Comparison of ENCODE assay signal across 9 cellular contexts in genomic region chr19:11383706-11384048, GRCh38. TPM values are rescaled to one million over a fixed set of nuclear protein-coding genes. Genes with fewer than 3 reads are reported as not detected.
DNase-seq lines count a peak whose midpoint lies in the region; ATAC-seq and TF ChIP-seq lines count a peak whose summit lies in the region.
"Had no signal": no experiment of that assay in that cellular context is flagged by ENCODE, and none has a peak within 500 bp of the region (broad histone marks: within the 10 kb centered on the region; RNA-seq: fewer than 3 reads in every experiment).

No MANE protein-coding gene starts in this region.

- H3K4me3 ChIP-seq in cardiac muscle cell (peak overlapping the region; percentile 54), coronary artery (peak overlapping the region; percentile 65), mucosa of rectum (ENCODE audit: low read length in 2 of 2) (peak overlapping the region; percentile 37 to 50), upper lobe of right lung (peak overlapping the region; percentile 57)

- ATAC-seq in Right ventricle myocardium superior (ENCODE audit: poor library complexity) (no peak), upper lobe of right lung (no peak), GM18520 (IDR thresholded peaks at IDR 0.05; ENCODE audit: unreplicated experiment) (no peak)

- DNase-seq in cardiac muscle cell (ENCODE audit: low read depth in 1 of 2, low spot score in 1 of 2), result peak in 1 of 2 donors; percentile 25
- no peak for DNase-seq in Right ventricle myocardium superior
- DNase-seq in coronary artery (ENCODE audit: low spot score), result no peak
- no peak for DNase-seq in upper lobe of right lung
- no peak for DNase-seq in activated CD4-positive, alpha-beta T cell treated with anti-CD3 and anti-CD28 coated beads, Interleukin-2, amount 10 ng/mL, durations not matched to agents 7 days and 5 days
- DNase-seq in NOMO-1 treated with dmso at 0.1 percent for 144 hours (lab: John Stamatoyannopoulos, UW; ENCODE audit: unreplicated experiment), result no peak

- H3K27me3 Mint-ChIP-seq in activated CD4-positive, alpha-beta T cell treated with anti-CD3 and anti-CD28 coated beads, Interleukin-2, amount 10 ng/mL, durations not matched to agents 7 days and 5 days, result peaks cover 24% of the 10 kb centered on the region

- H3K4me3 Mint-ChIP-seq in activated CD4-positive, alpha-beta T cell treated with anti-CD3 and anti-CD28 coated beads, Interleukin-2, amount 10 ng/mL, durations not matched to agents 7 days and 5 days, result no peak overlapping the region

- no peaks in the 10 kb centered on the region for H3K9me3 ChIP-seq in cardiac muscle cell (ENCODE audit: low read depth)
- H3K9me3 ChIP-seq in mucosa of rectum (ENCODE audit: control insufficient read depth in 2 of 2, low read length in 2 of 2), result no peaks in the 10 kb centered on the region
- H3K9me3 ChIP-seq in upper lobe of right lung, result no peaks in the 10 kb centered on the region

- POLR2A ChIA-PET in activated CD4-positive, alpha-beta T cell treated with anti-CD3 and anti-CD28 coated beads, Interleukin-2, amount 10 ng/mL, durations not matched to agents 7 days and 5 days (lab: Charles Lee), result interaction anchor here (0.6 kb wide), 1 partner anchor 108 kb away, joined by 3 read pairs; no protein-coding TSS in a partner anchor

- TF ChIP-seq CTCF in cardiac muscle cell (IDR thresholded peaks at IDR 0.05; ENCODE audit: low read depth, low read length) (no peak), coronary artery (IDR thresholded peaks at IDR 0.05) (no peak), upper lobe of right lung (IDR thresholded peaks at IDR 0.05) (no peak)

- peaks cover 4% of the 10 kb centered on the region for H3K36me3 Mint-ChIP-seq in activated CD4-positive, alpha-beta T cell treated with anti-CD3 and anti-CD28 coated beads, Interleukin-2, amount 10 ng/mL, durations not matched to agents 7 days and 5 days (ENCODE audit: low read depth)
- H3K36me3 Mint-ChIP-seq: CD4-positive, CD25-positive, alpha-beta regulatory T cell had no signal

- intact Hi-C loops in Right ventricle myocardium superior (cut with DNase I), result loop anchor here (10.0 kb wide), 2 partner anchors 51 to 89 kb away; partner anchors contain the start of genes ODAD3, PRKCSH and TSPAN16
- intact Hi-C loops in upper lobe of right lung (cut with DNase I), result no loop called here

- H3K4me1 Mint-ChIP-seq in activated CD4-positive, alpha-beta T cell treated with anti-CD3 and anti-CD28 coated beads, Interleukin-2, amount 10 ng/mL, durations not matched to agents 7 days and 5 days, result peaks cover 35% of the 10 kb centered on the region

- H3K27me3 ChIP-seq in cardiac muscle cell (no peaks in the 10 kb centered on the region), mucosa of rectum (ENCODE audit: control insufficient read depth in 2 of 2, insufficient read depth in 2 of 2, low read length in 2 of 2) (peaks cover 0 to 3% of the 10 kb centered on the region in 2 donors), upper lobe of right lung (no peaks in the 10 kb centered on the region)

- H3K27ac ChIP-seq in cardiac muscle cell (peak overlapping the region; percentile 64), coronary artery (peak overlapping the region in 1 of 2 donors; percentile 41), mucosa of rectum (ENCODE audit: low read depth in 2 of 2, low read length in 2 of 2) (no peak overlapping the region), upper lobe of right lung (peak overlapping the region; percentile 59)

- H3K36me3 ChIP-seq in cardiac muscle cell (no peaks in the 10 kb centered on the region), mucosa of rectum (ENCODE audit: control insufficient read depth in 2 of 2, insufficient read depth in 2 of 2, low read length in 2 of 2) (no peaks in the 10 kb centered on the region), upper lobe of right lung (no peaks in the 10 kb centered on the region)

- H3K9me3 Mint-ChIP-seq in activated CD4-positive, alpha-beta T cell treated with anti-CD3 and anti-CD28 coated beads, Interleukin-2, amount 10 ng/mL, durations not matched to agents 7 days and 5 days, result no peaks in the 10 kb centered on the region
- H3K9me3 Mint-ChIP-seq: CD4-positive, CD25-positive, alpha-beta regulatory T cell had no signal

- CTCF ChIA-PET in activated CD4-positive, alpha-beta T cell treated with anti-CD3 and anti-CD28 coated beads, Interleukin-2, amount 10 ng/mL, durations not matched to agents 7 days and 5 days (lab: Charles Lee), result interaction anchor here (0.7 to 2.0 kb wide), 13 partner anchors 9 to 99 kb away, joined by 3 to 12 read pairs (median 4); partner anchors contain the start of genes ODAD3, PRKCSH and SWSAP1

- no peak overlapping the region for H3K27ac Mint-ChIP-seq in activated CD4-positive, alpha-beta T cell treated with anti-CD3 and anti-CD28 coated beads, Interleukin-2, amount 10 ng/mL, durations not matched to agents 7 days and 5 days

- H3K4me1 ChIP-seq in cardiac muscle cell (ENCODE audit: low read depth), result peaks cover 7% of the 10 kb centered on the region
- H3K4me1 ChIP-seq in mucosa of rectum (ENCODE audit: control insufficient read depth in 2 of 2, insufficient read depth in 2 of 2, low read length in 2 of 2), result peaks cover 19 to 28% of the 10 kb centered on the region in 2 donors
- H3K4me1 ChIP-seq in upper lobe of right lung, result peaks cover 39% of the 10 kb centered on the region

- H3K9ac ChIP-seq in mucosa of rectum (ENCODE audit: low read depth in 1 of 2, low read length in 2 of 2), result peak overlapping the region in 1 of 2 donors; percentile 16

RNA-seq across cellular contexts. Expression of gene EPOR, which starts 0.4 kb away (rescaled TPM):
- total RNA-seq in cardiac muscle cell (47.1 and 53.7 TPM in 2 replicates), Right ventricle myocardium superior (9.2 TPM), upper lobe of right lung (20.4 TPM)
- polyA plus RNA-seq in cardiac muscle cell, result 46.8 and 54.0 TPM in 2 replicates
- total RNA-seq in activated CD4-positive, alpha-beta T cell treated with anti-CD3 and anti-CD28 coated beads, Interleukin-2, amount 10 ng/mL, durations not matched to agents 7 days and 5 days, result 1 to 10 TPM; 5.4 to 5.8 TPM

RNA-seq across cellular contexts. Expression of gene SWSAP1, which starts 9.2 kb away (rescaled TPM):
- total RNA-seq in cardiac muscle cell (2.1 and 5.4 TPM in 2 replicates), Right ventricle myocardium superior (1.2 TPM), upper lobe of right lung (3.2 TPM)
- 7.2 and 7.5 TPM in 2 replicates for polyA plus RNA-seq in cardiac muscle cell
- total RNA-seq in activated CD4-positive, alpha-beta T cell treated with anti-CD3 and anti-CD28 coated beads, Interleukin-2, amount 10 ng/mL, durations not matched to agents 7 days and 5 days, result 1 to 10 TPM; 2.9 to 3.5 TPM

RNA-seq across cellular contexts. Expression of gene PLPPR2, which starts 28.4 kb away (rescaled TPM):
- total RNA-seq in cardiac muscle cell, result 7.3 and 13.4 TPM in 2 replicates
- polyA plus RNA-seq in cardiac muscle cell, result 14.9 and 15.6 TPM in 2 replicates
- total RNA-seq in Right ventricle myocardium superior, result 13.7 TPM
- total RNA-seq in upper lobe of right lung, result 26.5 TPM
- 1 to 10 TPM; 1.3 to 1.9 TPM for total RNA-seq in activated CD4-positive, alpha-beta T cell treated with anti-CD3 and anti-CD28 coated beads, Interleukin-2, amount 10 ng/mL, durations not matched to agents 7 days and 5 days

RNA-seq across cellular contexts. Expression of gene RGL3, which starts 35.4 kb away (rescaled TPM):
- total RNA-seq in cardiac muscle cell, result 29.2 and 52.1 TPM in 2 replicates
- 32.2 and 38.9 TPM in 2 replicates for polyA plus RNA-seq in cardiac muscle cell
- total RNA-seq in Right ventricle myocardium superior, result 8.6 TPM
- 54.6 TPM for total RNA-seq in upper lobe of right lung
- total RNA-seq in activated CD4-positive, alpha-beta T cell treated with anti-CD3 and anti-CD28 coated beads, Interleukin-2, amount 10 ng/mL, durations not matched to agents 7 days and 5 days, result not detected
- total RNA-seq: CD4-positive, CD25-positive, alpha-beta regulatory T cell had no signal
- polyA plus RNA-seq: CD4-positive, CD25-positive, alpha-beta regulatory T cell had no signal

RNA-seq across cellular contexts. Expression of gene CCDC159, which starts 37.4 kb away (rescaled TPM):
- total RNA-seq in cardiac muscle cell, result 3.8 and 9.3 TPM in 2 replicates
- 8.7 and 9.7 TPM in 2 replicates for polyA plus RNA-seq in cardiac muscle cell
- 18.8 TPM for total RNA-seq in Right ventricle myocardium superior
- 39.4 TPM for total RNA-seq in upper lobe of right lung
- total RNA-seq in activated CD4-positive, alpha-beta T cell treated with anti-CD3 and anti-CD28 coated beads, Interleukin-2, amount 10 ng/mL, durations not matched to agents 7 days and 5 days, result 10 to 100 TPM; 18.0 to 20.5 TPM

Comparison
In these comparisons a context has a peak if more than half of its experiments do, and no peak if none do; other contexts are left out.
1. H3K27ac ChIP-seq: peak in cardiac muscle cell (single experiment) and upper lobe of right lung (single experiment); none in mucosa of rectum (0 of 2).
2. Peak in every context shown above with its lines, with median percentiles within 50 percentile points of each other: H3K4me3 ChIP-seq.